25 cellular contexts compared by ENCODE assay signal in genomic region chr13:52165410-52165809, GRCh38. TPM values are rescaled to one million over a fixed set of nuclear protein-coding genes. Genes with fewer than 3 reads are reported as not detected.
"Had no signal": no experiment of that assay in that cellular context is flagged by ENCODE, and none has a peak within 500 bp of the region (broad histone marks: within the 10 kb centered on the region; RNA-seq: fewer than 3 reads in every experiment).

No MANE protein-coding gene starts in this region.

- DNase-seq: activated CD4-positive, alpha-beta T cell treated with anti-CD3 and anti-CD28 coated beads for 1 hour; activated CD4-positive, alpha-beta T cell treated with anti-CD3 and anti-CD28 coated beads, Interleukin-2, amount 50 U/mL, for 1 hour; activated CD8-positive, alpha-beta T cell treated with anti-CD3 and anti-CD28 coated beads, Interleukin-2, amount 10 ng/mL, durations not matched to agents 7 days and 5 days; adrenal gland; endodermal cell; foreskin fibroblast; heart right ventricle; kidney; left ventricle myocardium superior; mesendoderm; mucosa of descending colon; nephron progenitor cell; pancreas; psoas muscle; stimulated activated CD4-positive, alpha-beta T cell treated with anti-CD3 and anti-CD28 coated beads, Interleukin-2, amount 100 ng/mL, for 24 hours; stimulated activated naive B cell treated with anti-CD40 and anti-IgM and Interleukin-4, amounts not matched to agents 10 μg/mL and 1 μg/mL and 100 μg/mL, for 72 hours; T1000 had no signal

- H3K4me3 Mint-ChIP-seq: activated CD8-positive, alpha-beta T cell treated with anti-CD3 and anti-CD28 coated beads, Interleukin-2, amount 10 ng/mL, durations not matched to agents 7 days and 5 days; activated T-helper 17 cell treated with anti-CD3 and anti-CD28 coated beads, Interleukin-2, amount 50 U/mL, for 72 hours; endodermal cell; nephron progenitor cell; stimulated activated naive B cell treated with anti-CD40 and anti-IgM and Interleukin-4, amounts not matched to agents 10 μg/mL and 1 μg/mL and 100 μg/mL, for 72 hours; T-helper 1 cell treated with Interleukin-12 subunit alpha and Interleukin-12 subunit beta and Interleukin-4 antibody, amounts not matched to agents 30 μg/mL and 1 μg/mL, for 36 hours; type B pancreatic cell had no signal

- H3K27ac Mint-ChIP-seq: activated CD8-positive, alpha-beta T cell treated with anti-CD3 and anti-CD28 coated beads, Interleukin-2, amount 10 ng/mL, durations not matched to agents 7 days and 5 days; activated naive CD4-positive, alpha-beta T cell treated with anti-CD3 and anti-CD28 coated beads, Interleukin-2, amount 50 U/mL, for 72 hours; activated T-helper 17 cell treated with anti-CD3 and anti-CD28 coated beads, Interleukin-2, amount 50 U/mL, for 72 hours; endodermal cell; stimulated activated naive B cell treated with anti-CD40 and anti-IgM and Interleukin-4, amounts not matched to agents 10 μg/mL and 1 μg/mL and 100 μg/mL, for 72 hours; T-helper 1 cell treated with Interleukin-12 subunit alpha and Interleukin-12 subunit beta and Interleukin-4 antibody, amounts not matched to agents 30 μg/mL and 1 μg/mL, for 36 hours; type B pancreatic cell had no signal

- H3K9me3 Mint-ChIP-seq: activated naive CD4-positive, alpha-beta T cell treated with anti-CD3 and anti-CD28 coated beads, Interleukin-2, amount 50 U/mL, for 72 hours; activated T-helper 17 cell treated with anti-CD3 and anti-CD28 coated beads, Interleukin-2, amount 50 U/mL, for 72 hours; endodermal cell; nephron progenitor cell; stimulated activated naive B cell treated with anti-CD40 and anti-IgM and Interleukin-4, amounts not matched to agents 10 μg/mL and 1 μg/mL and 100 μg/mL, for 72 hours; T-helper 1 cell treated with Interleukin-12 subunit alpha and Interleukin-12 subunit beta and Interleukin-4 antibody, amounts not matched to agents 30 μg/mL and 1 μg/mL, for 36 hours; type B pancreatic cell had no signal

- H3K27ac ChIP-seq: adrenal gland, coronary artery, heart right ventricle, pancreas, psoas muscle, right atrium auricular region, thoracic aorta had no signal

- H3K4me1 Mint-ChIP-seq: activated T-helper 17 cell treated with anti-CD3 and anti-CD28 coated beads, Interleukin-2, amount 50 U/mL, for 72 hours had no signal

- H3K36me3 Mint-ChIP-seq: activated naive CD4-positive, alpha-beta T cell treated with anti-CD3 and anti-CD28 coated beads, Interleukin-2, amount 50 U/mL, for 72 hours had no signal

- H3K4me3 ChIP-seq: adrenal gland, coronary artery, heart right ventricle, mucosa of descending colon, pancreas, psoas muscle, right atrium auricular region, thoracic aorta had no signal

- H3K4me1 ChIP-seq: psoas muscle had no signal

- H3K9me3 ChIP-seq: adrenal gland, heart right ventricle, mucosa of descending colon, pancreas, psoas muscle, right atrium auricular region, thoracic aorta had no signal

- ATAC-seq: activated CD8-positive, alpha-beta T cell treated with anti-CD3 and anti-CD28 coated beads, Interleukin-2, amount 10 ng/mL, durations not matched to agents 7 days and 5 days; activated naive CD4-positive, alpha-beta T cell treated with anti-CD3 and anti-CD28 coated beads, Interleukin-2, amount 50 U/mL, for 72 hours; activated T-helper 17 cell treated with anti-CD3 and anti-CD28 coated beads, Interleukin-2, amount 50 U/mL, for 72 hours; heart right ventricle; left ventricle myocardium superior; mucosa of descending colon; pancreas; psoas muscle; stimulated activated naive B cell treated with anti-CD40 and anti-IgM and Interleukin-4, amounts not matched to agents 10 μg/mL and 1 μg/mL and 100 μg/mL, for 72 hours had no signal

- H3K27me3 ChIP-seq: adrenal gland, heart right ventricle, pancreas, right atrium auricular region had no signal

- H3K27me3 Mint-ChIP-seq: activated T-helper 17 cell treated with anti-CD3 and anti-CD28 coated beads, Interleukin-2, amount 50 U/mL, for 72 hours; stimulated activated naive B cell treated with anti-CD40 and anti-IgM and Interleukin-4, amounts not matched to agents 10 μg/mL and 1 μg/mL and 100 μg/mL, for 72 hours; type B pancreatic cell had no signal

RNA-seq across cellular contexts. Expression of gene NEK5, which starts 36.5 kb away (rescaled TPM):
- total RNA-seq: activated CD8-positive, alpha-beta T cell treated with anti-CD3 and anti-CD28 coated beads, Interleukin-2, amount 10 ng/mL, durations not matched to agents 7 days and 5 days; activated T-helper 17 cell treated with anti-CD3 and anti-CD28 coated beads, Interleukin-2, amount 50 U/mL, for 72 hours; epithelial cell of proximal tubule had no signal
